In the genomic region with DNA sequence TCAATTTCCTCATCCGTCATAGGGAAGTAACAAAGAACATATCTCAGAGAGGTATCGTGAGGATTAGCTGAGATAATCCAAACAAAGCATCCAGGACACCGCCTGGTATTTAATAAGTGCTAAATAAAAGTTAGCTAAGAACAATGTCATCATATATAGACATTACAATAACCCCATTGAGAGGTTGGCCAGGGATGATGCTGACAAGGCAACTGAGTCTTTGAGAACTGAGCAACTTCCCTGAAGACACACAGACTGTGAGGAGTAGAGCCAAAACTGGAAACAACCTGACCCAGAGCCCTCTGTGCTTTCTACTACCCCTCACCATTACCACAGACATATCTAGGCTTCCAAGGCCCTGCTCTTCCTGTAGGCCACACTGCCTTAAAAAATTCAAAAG, we compare ENCODE assay signal across 12 cellular contexts.
"Had no signal": no experiment of that assay in that cellular context is flagged by ENCODE, and none has a peak within 500 bp of the region (broad histone marks: within the 10 kb centered on the region; RNA-seq: fewer than 3 reads in every experiment).

No MANE protein-coding gene starts in this region.

- H3K27me3 Mint-ChIP-seq: activated CD4-positive, alpha-beta memory T cell treated with anti-CD3 and anti-CD28 coated beads for 36 hours; natural killer cell treated with Interleukin-12 subunit alpha and Interleukin-12 subunit beta and Interleukin-15 and Interleukin-18, amount 100 ng/mL, for 72 hours had no signal

- H3K27ac Mint-ChIP-seq: activated CD4-positive, alpha-beta memory T cell treated with anti-CD3 and anti-CD28 coated beads for 36 hours; natural killer cell treated with Interleukin-12 subunit alpha and Interleukin-12 subunit beta and Interleukin-15 and Interleukin-18, amount 100 ng/mL, for 72 hours had no signal

- H3K9me3 Mint-ChIP-seq: activated CD4-positive, alpha-beta memory T cell treated with anti-CD3 and anti-CD28 coated beads for 36 hours; activated T-helper 1 cell treated with anti-CD3 and anti-CD28 coated beads, Interleukin-12 subunit alpha, Interleukin-12 subunit beta, Interleukin-2, Interleukin-4 antibody, amounts not matched to agents 30 ng/mL and 10 ng/mL and 1 ng/mL, durations not matched to agents 14 hours and 24 hours and 36 hours; natural killer cell treated with Interleukin-12 subunit alpha and Interleukin-12 subunit beta and Interleukin-15 and Interleukin-18, amount 100 ng/mL, for 72 hours had no signal

- DNase-seq: activated CD4-positive, alpha-beta memory T cell treated with anti-CD3 and anti-CD28 coated beads for 36 hours; activated CD8-positive, alpha-beta memory T cell treated with anti-CD3 and anti-CD28 coated beads, Interleukin-2, amount 50 U/mL, for 4 hours; activated naive CD4-positive, alpha-beta T cell treated with Interleukin-2 at 50 U/mL for 16 hours; body of pancreas; cerebellar nuclear complex; left cardiac atrium; ovary; stimulated activated CD4-positive, alpha-beta T cell treated with anti-CD3 and anti-CD28 coated beads, Interleukin-4, amount 100 ng/mL, for 24 hours; T-helper 1 cell; tibial artery had no signal

- H3K4me3 Mint-ChIP-seq: activated CD4-positive, alpha-beta memory T cell treated with anti-CD3 and anti-CD28 coated beads for 36 hours; activated T-helper 1 cell treated with anti-CD3 and anti-CD28 coated beads, Interleukin-12 subunit alpha, Interleukin-12 subunit beta, Interleukin-2, Interleukin-4 antibody, amounts not matched to agents 30 ng/mL and 10 ng/mL and 1 ng/mL, durations not matched to agents 14 hours and 24 hours and 36 hours; natural killer cell treated with Interleukin-12 subunit alpha and Interleukin-12 subunit beta and Interleukin-15 and Interleukin-18, amount 100 ng/mL, for 72 hours had no signal

- ATAC-seq: body of pancreas; left cardiac atrium; natural killer cell treated with Interleukin-12 subunit alpha and Interleukin-12 subunit beta and Interleukin-15 and Interleukin-18, amount 100 ng/mL, for 72 hours had no signal

- H3K36me3 Mint-ChIP-seq: activated CD4-positive, alpha-beta memory T cell treated with anti-CD3 and anti-CD28 coated beads for 36 hours; natural killer cell treated with Interleukin-12 subunit alpha and Interleukin-12 subunit beta and Interleukin-15 and Interleukin-18, amount 100 ng/mL, for 72 hours had no signal
